In genomic region chr6:150418825-150419594, GRCh38 we compare ENCODE assay signal across 1 cellular context.
TF ChIP-seq lines count a peak whose summit lies in the region.

No MANE protein-coding gene starts in this region.

TF ChIP-seq in HepG2, 621 proteins besides CTCF, POLR2A, EP300 and RAD21 (continued from another document and continues in another):
- no peak for TF ChIP-seq LRRFIP1 (CRISPR knock-in tag; conservative IDR thresholded peaks at IDR 0.05)
- 0 out of 2 replicates have a peak, but pooled peaks have one; percentile 32 for TF ChIP-seq NFATC3 (CRISPR knock-in tag; IDR thresholded peaks at IDR 0.05)
- no peak; a peak in 2 of 4 replicates for TF ChIP-seq HMGXB4 (CRISPR knock-in tag; IDR thresholded peaks at IDR 0.05; ENCODE audit: borderline replicate concordance in 1 of 2, low read depth in 1 of 2)
- no peak for TF ChIP-seq PCBP1 (IDR thresholded peaks at IDR 0.05; ENCODE audit: borderline replicate concordance, low read depth, low read length)
- no peak for TF ChIP-seq SMARCC2 (IDR thresholded peaks at IDR 0.05)
- TF ChIP-seq GABPB1 (CRISPR knock-in tag; IDR thresholded peaks at IDR 0.05): peak; percentile 88
- TF ChIP-seq REL (CRISPR knock-in tag; conservative IDR thresholded peaks at IDR 0.05): no peak
- TF ChIP-seq AHR (CRISPR knock-in tag; IDR thresholded peaks at IDR 0.05): peak; percentile 26; the same call in 1 of the 2 replicates
- TF ChIP-seq, protein P1, sequence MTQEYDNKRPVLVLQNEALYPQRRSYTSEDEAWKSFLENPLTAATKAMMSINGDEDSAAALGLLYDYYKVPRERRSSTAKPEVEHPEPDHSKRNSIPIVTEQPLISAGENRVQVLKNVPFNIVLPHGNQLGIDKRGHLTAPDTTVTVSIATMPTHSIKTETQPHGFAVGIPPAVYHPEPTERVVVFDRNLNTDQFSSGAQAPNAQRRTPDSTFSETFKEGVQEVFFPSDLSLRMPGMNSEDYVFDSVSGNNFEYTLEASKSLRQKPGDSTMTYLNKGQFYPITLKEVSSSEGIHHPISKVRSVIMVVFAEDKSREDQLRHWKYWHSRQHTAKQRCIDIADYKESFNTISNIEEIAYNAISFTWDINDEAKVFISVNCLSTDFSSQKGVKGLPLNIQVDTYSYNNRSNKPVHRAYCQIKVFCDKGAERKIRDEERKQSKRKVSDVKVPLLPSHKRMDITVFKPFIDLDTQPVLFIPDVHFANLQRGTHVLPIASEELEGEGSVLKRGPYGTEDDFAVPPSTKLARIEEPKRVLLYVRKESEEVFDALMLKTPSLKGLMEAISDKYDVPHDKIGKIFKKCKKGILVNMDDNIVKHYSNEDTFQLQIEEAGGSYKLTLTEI (CRISPR knock-in tag; conservative IDR thresholded peaks at IDR 0.05): no peak
- TF ChIP-seq DMAP1 (CRISPR knock-in tag; IDR thresholded peaks at IDR 0.05): no peak
- no peak for TF ChIP-seq HDAC6 (IDR thresholded peaks at IDR 0.05; ENCODE audit: low read depth, low read length)
- TF ChIP-seq KDM5A (IDR thresholded peaks at IDR 0.05; ENCODE audit: borderline replicate concordance, low read length): no peak
- TF ChIP-seq KLF11 (CRISPR knock-in tag; IDR thresholded peaks at IDR 0.05): no peak
- TF ChIP-seq, protein P2, sequence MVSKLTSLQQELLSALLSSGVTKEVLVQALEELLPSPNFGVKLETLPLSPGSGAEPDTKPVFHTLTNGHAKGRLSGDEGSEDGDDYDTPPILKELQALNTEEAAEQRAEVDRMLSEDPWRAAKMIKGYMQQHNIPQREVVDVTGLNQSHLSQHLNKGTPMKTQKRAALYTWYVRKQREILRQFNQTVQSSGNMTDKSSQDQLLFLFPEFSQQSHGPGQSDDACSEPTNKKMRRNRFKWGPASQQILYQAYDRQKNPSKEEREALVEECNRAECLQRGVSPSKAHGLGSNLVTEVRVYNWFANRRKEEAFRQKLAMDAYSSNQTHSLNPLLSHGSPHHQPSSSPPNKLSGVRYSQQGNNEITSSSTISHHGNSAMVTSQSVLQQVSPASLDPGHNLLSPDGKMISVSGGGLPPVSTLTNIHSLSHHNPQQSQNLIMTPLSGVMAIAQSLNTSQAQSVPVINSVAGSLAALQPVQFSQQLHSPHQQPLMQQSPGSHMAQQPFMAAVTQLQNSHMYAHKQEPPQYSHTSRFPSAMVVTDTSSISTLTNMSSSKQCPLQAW (CRISPR knock-in tag; IDR thresholded peaks at IDR 0.05): no peak
- no peak for TF ChIP-seq NFE2L2 (IDR thresholded peaks at IDR 0.05; ENCODE audit: low read length)
- no peak for TF ChIP-seq ZNF607 (CRISPR knock-in tag; IDR thresholded peaks at IDR 0.05; ENCODE audit: borderline replicate concordance)
- 0 out of 2 replicates have a peak, but pooled peaks have one; percentile 3 for TF ChIP-seq ZFX (CRISPR knock-in tag; IDR thresholded peaks at IDR 0.05; ENCODE audit: low read depth)
- TF ChIP-seq GZF1 (CRISPR knock-in tag; IDR thresholded peaks at IDR 0.05): no peak
- no peak for TF ChIP-seq SIN3B (IDR thresholded peaks at IDR 0.05; ENCODE audit: low read length)
- no peak for TF ChIP-seq ZMAT5 (CRISPR knock-in tag; IDR thresholded peaks at IDR 0.05; ENCODE audit: borderline replicate concordance, low read depth)
- TF ChIP-seq ZNF816 (CRISPR knock-in tag; IDR thresholded peaks at IDR 0.05; ENCODE audit: borderline replicate concordance): no peak
- TF ChIP-seq, protein P3, sequence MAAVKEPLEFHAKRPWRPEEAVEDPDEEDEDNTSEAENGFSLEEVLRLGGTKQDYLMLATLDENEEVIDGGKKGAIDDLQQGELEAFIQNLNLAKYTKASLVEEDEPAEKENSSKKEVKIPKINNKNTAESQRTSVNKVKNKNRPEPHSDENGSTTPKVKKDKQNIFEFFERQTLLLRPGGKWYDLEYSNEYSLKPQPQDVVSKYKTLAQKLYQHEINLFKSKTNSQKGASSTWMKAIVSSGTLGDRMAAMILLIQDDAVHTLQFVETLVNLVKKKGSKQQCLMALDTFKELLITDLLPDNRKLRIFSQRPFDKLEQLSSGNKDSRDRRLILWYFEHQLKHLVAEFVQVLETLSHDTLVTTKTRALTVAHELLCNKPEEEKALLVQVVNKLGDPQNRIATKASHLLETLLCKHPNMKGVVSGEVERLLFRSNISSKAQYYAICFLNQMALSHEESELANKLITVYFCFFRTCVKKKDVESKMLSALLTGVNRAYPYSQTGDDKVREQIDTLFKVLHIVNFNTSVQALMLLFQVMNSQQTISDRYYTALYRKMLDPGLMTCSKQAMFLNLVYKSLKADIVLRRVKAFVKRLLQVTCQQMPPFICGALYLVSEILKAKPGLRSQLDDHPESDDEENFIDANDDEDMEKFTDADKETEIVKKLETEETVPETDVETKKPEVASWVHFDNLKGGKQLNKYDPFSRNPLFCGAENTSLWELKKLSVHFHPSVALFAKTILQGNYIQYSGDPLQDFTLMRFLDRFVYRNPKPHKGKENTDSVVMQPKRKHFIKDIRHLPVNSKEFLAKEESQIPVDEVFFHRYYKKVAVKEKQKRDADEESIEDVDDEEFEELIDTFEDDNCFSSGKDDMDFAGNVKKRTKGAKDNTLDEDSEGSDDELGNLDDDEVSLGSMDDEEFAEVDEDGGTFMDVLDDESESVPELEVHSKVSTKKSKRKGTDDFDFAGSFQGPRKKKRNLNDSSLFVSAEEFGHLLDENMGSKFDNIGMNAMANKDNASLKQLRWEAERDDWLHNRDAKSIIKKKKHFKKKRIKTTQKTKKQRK (IDR thresholded peaks at IDR 0.05; ENCODE audit: low read length): no peak
- peak; percentile 60; the same call in 1 of the 2 replicates for TF ChIP-seq KDM5B (CRISPR knock-in tag; IDR thresholded peaks at IDR 0.05; ENCODE audit: borderline replicate concordance)
- no peak for TF ChIP-seq MTF2 (CRISPR knock-in tag; IDR thresholded peaks at IDR 0.05; ENCODE audit: borderline replicate concordance)
- TF ChIP-seq YEATS2 (CRISPR knock-in tag; IDR thresholded peaks at IDR 0.05; ENCODE audit: borderline replicate concordance): no peak
- no peak for TF ChIP-seq MAZ (IDR thresholded peaks at IDR 0.05; ENCODE audit: borderline replicate concordance, low read depth, low read length)
- 0 out of 2 replicates have a peak, but pooled peaks have one; percentile 44 for TF ChIP-seq MAZ (CRISPR knock-in tag; IDR thresholded peaks at IDR 0.05; ENCODE audit: low read depth)
- no peak for TF ChIP-seq PRDM15 (CRISPR knock-in tag; IDR thresholded peaks at IDR 0.05)
- TF ChIP-seq, protein P4, sequence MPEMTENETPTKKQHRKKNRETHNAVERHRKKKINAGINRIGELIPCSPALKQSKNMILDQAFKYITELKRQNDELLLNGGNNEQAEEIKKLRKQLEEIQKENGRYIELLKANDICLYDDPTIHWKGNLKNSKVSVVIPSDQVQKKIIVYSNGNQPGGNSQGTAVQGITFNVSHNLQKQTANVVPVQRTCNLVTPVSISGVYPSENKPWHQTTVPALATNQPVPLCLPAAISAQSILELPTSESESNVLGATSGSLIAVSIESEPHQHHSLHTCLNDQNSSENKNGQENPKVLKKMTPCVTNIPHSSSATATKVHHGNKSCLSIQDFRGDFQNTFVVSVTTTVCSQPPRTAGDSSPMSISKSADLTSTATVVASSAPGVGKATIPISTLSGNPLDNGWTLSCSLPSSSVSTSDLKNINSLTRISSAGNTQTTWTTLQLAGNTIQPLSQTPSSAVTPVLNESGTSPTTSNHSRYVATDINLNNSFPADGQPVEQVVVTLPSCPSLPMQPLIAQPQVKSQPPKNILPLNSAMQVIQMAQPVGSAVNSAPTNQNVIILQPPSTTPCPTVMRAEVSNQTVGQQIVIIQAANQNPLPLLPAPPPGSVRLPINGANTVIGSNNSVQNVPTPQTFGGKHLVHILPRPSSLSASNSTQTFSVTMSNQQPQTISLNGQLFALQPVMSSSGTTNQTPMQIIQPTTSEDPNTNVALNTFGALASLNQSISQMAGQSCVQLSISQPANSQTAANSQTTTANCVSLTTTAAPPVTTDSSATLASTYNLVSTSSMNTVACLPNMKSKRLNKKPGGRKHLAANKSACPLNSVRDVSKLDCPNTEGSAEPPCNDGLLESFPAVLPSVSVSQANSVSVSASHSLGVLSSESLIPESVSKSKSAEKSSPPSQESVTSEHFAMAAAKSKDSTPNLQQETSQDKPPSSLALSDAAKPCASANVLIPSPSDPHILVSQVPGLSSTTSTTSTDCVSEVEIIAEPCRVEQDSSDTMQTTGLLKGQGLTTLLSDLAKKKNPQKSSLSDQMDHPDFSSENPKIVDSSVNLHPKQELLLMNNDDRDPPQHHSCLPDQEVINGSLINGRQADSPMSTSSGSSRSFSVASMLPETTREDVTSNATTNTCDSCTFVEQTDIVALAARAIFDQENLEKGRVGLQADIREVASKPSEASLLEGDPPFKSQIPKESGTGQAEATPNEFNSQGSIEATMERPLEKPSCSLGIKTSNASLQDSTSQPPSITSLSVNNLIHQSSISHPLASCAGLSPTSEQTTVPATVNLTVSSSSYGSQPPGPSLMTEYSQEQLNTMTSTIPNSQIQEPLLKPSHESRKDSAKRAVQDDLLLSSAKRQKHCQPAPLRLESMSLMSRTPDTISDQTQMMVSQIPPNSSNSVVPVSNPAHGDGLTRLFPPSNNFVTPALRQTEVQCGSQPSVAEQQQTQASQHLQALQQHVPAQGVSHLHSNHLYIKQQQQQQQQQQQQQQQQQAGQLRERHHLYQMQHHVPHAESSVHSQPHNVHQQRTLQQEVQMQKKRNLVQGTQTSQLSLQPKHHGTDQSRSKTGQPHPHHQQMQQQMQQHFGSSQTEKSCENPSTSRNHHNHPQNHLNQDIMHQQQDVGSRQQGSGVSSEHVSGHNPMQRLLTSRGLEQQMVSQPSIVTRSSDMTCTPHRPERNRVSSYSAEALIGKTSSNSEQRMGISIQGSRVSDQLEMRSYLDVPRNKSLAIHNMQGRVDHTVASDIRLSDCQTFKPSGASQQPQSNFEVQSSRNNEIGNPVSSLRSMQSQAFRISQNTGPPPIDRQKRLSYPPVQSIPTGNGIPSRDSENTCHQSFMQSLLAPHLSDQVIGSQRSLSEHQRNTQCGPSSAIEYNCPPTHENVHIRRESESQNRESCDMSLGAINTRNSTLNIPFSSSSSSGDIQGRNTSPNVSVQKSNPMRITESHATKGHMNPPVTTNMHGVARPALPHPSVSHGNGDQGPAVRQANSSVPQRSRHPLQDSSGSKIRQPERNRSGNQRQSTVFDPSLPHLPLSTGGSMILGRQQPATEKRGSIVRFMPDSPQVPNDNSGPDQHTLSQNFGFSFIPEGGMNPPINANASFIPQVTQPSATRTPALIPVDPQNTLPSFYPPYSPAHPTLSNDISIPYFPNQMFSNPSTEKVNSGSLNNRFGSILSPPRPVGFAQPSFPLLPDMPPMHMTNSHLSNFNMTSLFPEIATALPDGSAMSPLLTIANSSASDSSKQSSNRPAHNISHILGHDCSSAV (CRISPR knock-in tag; IDR thresholded peaks at IDR 0.05; ENCODE audit: borderline replicate concordance): no peak
- TF ChIP-seq ZNF331 (CRISPR knock-in tag; IDR thresholded peaks at IDR 0.05): no peak
- no peak for TF ChIP-seq RELA (CRISPR knock-in tag; IDR thresholded peaks at IDR 0.05)
- no peak for TF ChIP-seq SRSF4 (IDR thresholded peaks at IDR 0.05; ENCODE audit: low read depth, low read length, poor library complexity, severe bottlenecking)
- no peak for TF ChIP-seq HES4 (CRISPR knock-in tag; IDR thresholded peaks at IDR 0.05; ENCODE audit: borderline replicate concordance)
- no peak for TF ChIP-seq TBX3 (IDR thresholded peaks at IDR 0.05; ENCODE audit: borderline replicate concordance)
- TF ChIP-seq RFXAP (CRISPR knock-in tag; IDR thresholded peaks at IDR 0.05; ENCODE audit: borderline replicate concordance): no peak
